ENCODE assay signal across 8 cellular contexts in the genomic region with DNA sequence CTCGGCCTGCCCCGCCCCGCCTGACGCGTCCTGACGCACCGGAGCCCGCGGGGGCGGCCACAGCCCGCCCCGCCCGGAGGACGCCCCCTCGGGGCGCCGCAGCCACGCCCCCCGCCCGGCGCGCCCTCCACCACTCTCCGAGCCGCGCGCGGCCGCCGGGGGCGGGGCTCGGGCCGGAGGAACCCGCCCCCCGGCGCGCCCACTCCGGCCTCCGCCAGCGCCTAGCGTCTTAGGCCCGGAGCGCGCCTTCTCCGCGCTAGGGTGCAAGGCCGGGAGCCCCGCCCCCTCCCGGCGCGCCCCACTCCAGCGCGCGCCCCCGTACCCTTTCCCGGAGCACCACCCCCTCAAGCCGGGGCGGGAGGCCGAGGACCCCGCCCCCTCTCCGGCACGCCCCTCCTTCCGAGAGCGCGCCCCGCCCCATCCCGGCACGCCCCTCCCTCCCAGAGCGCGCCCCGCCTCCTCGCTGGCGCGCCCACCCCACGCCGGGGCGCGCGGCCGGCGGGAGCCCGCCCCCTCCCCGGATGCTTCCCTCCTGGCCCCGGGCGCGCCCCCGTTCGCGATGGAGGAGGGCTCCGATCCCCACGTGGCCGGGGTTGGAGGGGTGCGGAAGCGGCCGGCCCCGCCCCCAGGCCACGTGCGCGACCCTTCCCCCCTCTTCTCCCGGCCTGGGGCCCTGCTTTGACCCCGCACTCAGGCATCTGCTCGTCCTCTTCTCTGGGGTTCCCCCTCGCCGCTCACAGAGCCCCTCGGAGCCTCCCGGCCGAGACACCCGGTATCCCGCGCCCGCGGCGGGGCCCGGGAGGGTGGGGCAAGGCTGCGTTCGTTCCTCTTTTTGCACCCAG. TPM values are rescaled to one million over a fixed set of nuclear protein-coding genes. Genes with fewer than 3 reads are reported as not detected.
DNase-seq lines count a peak whose midpoint lies in the region; ATAC-seq and TF ChIP-seq lines count a peak whose summit lies in the region.

No MANE protein-coding gene starts in this region.

- DNase-seq in NCI-H128 (lab: John Stamatoyannopoulos, UW; ENCODE audit: unreplicated experiment), result peak; percentile 79
- peak; percentile 88 to 95 (median 90) for DNase-seq in T-helper 1 cell
- DNase-seq in amniotic epithelial cell (ENCODE audit: low read depth), result peak; percentile 84
- peak; percentile 95 for DNase-seq in left ventricle myocardium superior
- DNase-seq in psoas muscle, result peak; percentile 92 to 93

- H3K4me1 ChIP-seq in psoas muscle (peaks cover 8% of the 10 kb centered on the region), urinary bladder (ENCODE audit: insufficient read depth) (no peaks in the 10 kb centered on the region)

- TF ChIP-seq CTCF in GM12875 (IDR thresholded peaks at IDR 0.05; ENCODE audit: borderline replicate concordance, insufficient read depth, low read depth, low read length) (no peak), psoas muscle (IDR thresholded peaks at IDR 0.05) (no peak)

- intact Hi-C loops in left ventricle myocardium superior (cut with micrococcal nuclease), result no loop called here
- intact Hi-C loops in psoas muscle (cut with DNase I), result no loop called here

- peak overlapping the region; percentile 59 for H3K4me3 ChIP-seq in GM12875 (ENCODE audit: low read depth, low read length)
- peak overlapping the region; percentile 93 for H3K4me3 ChIP-seq in psoas muscle
- H3K4me3 ChIP-seq in urinary bladder (ENCODE audit: low read depth, low read length), result peak overlapping the region; percentile 88

- ATAC-seq in HG02678 (IDR thresholded peaks at IDR 0.05; ENCODE audit: unreplicated experiment) (peak; percentile 61), left ventricle myocardium superior (peak; percentile 84), psoas muscle (peak; percentile 85 to 87 (median 86))

- H3K27ac ChIP-seq in psoas muscle, result peak overlapping the region; percentile 91
- peak overlapping the region; percentile 53 for H3K27ac ChIP-seq in urinary bladder (ENCODE audit: low read depth)

- WGBS in psoas muscle, 3 donors, result 0 to 1% (median 1%) methylated on average over 19 to 115 of the region's 115 CpGs
- under 1% methylated on average over 109 of the region's 115 CpGs for WGBS in urinary bladder

- H3K36me3 ChIP-seq in psoas muscle (ENCODE audit: insufficient read depth in 1 of 2, low read depth in 1 of 2) (no peaks in the 10 kb centered on the region), urinary bladder (ENCODE audit: insufficient read depth) (no peaks in the 10 kb centered on the region)

- no peaks in the 10 kb centered on the region for H3K9me3 ChIP-seq in psoas muscle

- no peaks in the 10 kb centered on the region for H3K27me3 ChIP-seq in psoas muscle (ENCODE audit: insufficient read depth in 3 of 3, low read length in 2 of 3)

RNA-seq across cellular contexts. Expression of a gene that starts 0.5 kb away (rescaled TPM):
- 9.8 TPM for total RNA-seq in left ventricle myocardium superior
- total RNA-seq in psoas muscle, result 10 to 100 TPM in 1 of 4 donors, 1 to 10 TPM in 3; 3.0 to 11.1 (median 4.3) TPM
- polyA plus RNA-seq in psoas muscle, result 10 to 100 TPM in 1 of 3 donors, 1 to 10 TPM in 2; 2.2 to 13.0 (median 3.1) TPM
- total RNA-seq in urinary bladder, result 3.6 TPM
- polyA plus RNA-seq in urinary bladder, result 17.6 TPM

RNA-seq across cellular contexts. Expression of a gene that starts 15.6 kb away (rescaled TPM):
- total RNA-seq in left ventricle myocardium superior (16.0 TPM), psoas muscle (10 to 100 TPM; 13.5 to 35.2 (median 22.3) TPM), urinary bladder (7.9 TPM)
- polyA plus RNA-seq in psoas muscle (10 to 100 TPM; 16.5 to 26.9 (median 20.3) TPM), urinary bladder (20.5 TPM)

RNA-seq across cellular contexts. Expression of a gene that starts 21.4 kb away (rescaled TPM):
- 64.4 TPM for total RNA-seq in left ventricle myocardium superior
- 10 to 100 TPM; 38.5 to 54.2 (median 42.3) TPM for total RNA-seq in psoas muscle
- polyA plus RNA-seq in psoas muscle, result 10 to 100 TPM; 35.5 to 58.9 (median 47.6) TPM
- total RNA-seq in urinary bladder, result 41.9 TPM
- polyA plus RNA-seq in urinary bladder, result 99.7 TPM

RNA-seq across cellular contexts. Expression of a gene that starts 41.3 kb away (rescaled TPM):
- total RNA-seq in left ventricle myocardium superior (2.0 TPM), psoas muscle (1 to 10 TPM; 1.4 to 2.2 (median 1.7) TPM), urinary bladder (1.4 TPM)
- polyA plus RNA-seq in psoas muscle (1 to 10 TPM; 2.4 to 7.2 (median 3.6) TPM), urinary bladder (4.3 TPM)

RNA-seq across cellular contexts. Expression of a gene that starts 41.3 kb away (rescaled TPM):
- total RNA-seq in left ventricle myocardium superior (16.4 TPM), psoas muscle (10 to 100 TPM; 13.4 to 16.3 (median 15.1) TPM), urinary bladder (16.2 TPM)
- polyA plus RNA-seq in psoas muscle (10 to 100 TPM in 2 of 3 donors, 1 to 10 TPM in 1; 9.5 to 17.5 (median 15.5) TPM), urinary bladder (45.2 TPM)

Comparison
In these comparisons a context has a peak if more than half of its experiments do, and no peak if none do; other contexts are left out.
1. Peak in every context shown above with its lines: DNase-seq, ATAC-seq, H3K4me3 ChIP-seq and H3K27ac ChIP-seq.